23 cellular contexts compared by ENCODE assay signal in the genomic region with DNA sequence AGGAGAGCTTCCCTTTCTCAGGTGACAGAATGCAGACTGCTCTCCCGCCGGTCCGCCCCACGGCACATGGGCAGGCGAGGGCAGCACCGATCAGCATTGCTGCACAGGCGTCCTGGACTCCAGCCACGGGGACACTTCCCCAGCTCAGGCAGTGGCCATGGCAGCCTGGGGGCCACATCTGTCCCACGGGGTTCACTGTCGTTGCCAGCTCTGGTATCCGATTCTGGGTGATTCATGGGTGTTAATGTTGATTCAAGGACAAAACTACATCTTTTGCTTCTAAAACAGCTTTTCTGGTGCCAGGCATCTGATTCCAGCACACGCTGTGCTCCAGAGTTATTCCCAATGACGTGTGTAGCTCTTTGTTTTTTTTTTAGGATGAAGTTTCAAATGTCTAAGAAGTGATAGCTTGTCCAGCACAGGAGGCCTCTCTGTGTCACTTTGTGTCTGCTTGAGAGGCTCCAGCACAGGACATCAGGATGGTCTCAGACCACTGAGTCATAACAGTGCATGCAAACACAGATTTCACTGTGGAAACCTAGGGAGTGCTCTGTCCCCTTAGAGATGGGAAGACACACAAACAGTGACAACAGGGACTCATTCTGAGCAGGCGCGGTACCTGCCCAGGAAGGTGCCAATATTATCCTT.
DNase-seq lines count a peak whose midpoint lies in the region; ATAC-seq and TF ChIP-seq lines count a peak whose summit lies in the region.
"Had no signal": no experiment of that assay in that cellular context is flagged by ENCODE, and none has a peak within 500 bp of the region (broad histone marks: within the 10 kb centered on the region; RNA-seq: fewer than 3 reads in every experiment).

No MANE protein-coding gene starts in this region.

- no peak overlapping the region for H2BK120ac ChIP-seq in neuronal stem cell (ENCODE audit: low read depth, low read length)

- no peak overlapping the region for H3K4ac ChIP-seq in neuronal stem cell (ENCODE audit: low read length)

- H3K9me3 ChIP-seq in neuronal stem cell (replicated peaks in 1 of 2; ENCODE audit: control insufficient read depth in 2 of 2, insufficient read depth in 1 of 2, low read depth in 1 of 2, low read length in 2 of 2): no peaks in the 10 kb centered on the region
- H3K9me3 ChIP-seq in testis: no peaks in the 10 kb centered on the region
- H3K9me3 ChIP-seq: Caco-2, Peyer's patch, SJCRH30 had no signal

- WGBS in neuronal stem cell (ENCODE audit: extremely low coverage in 2 of 2, insufficient read length in 2 of 2, insufficient replicate concordance in 1 of 2), 2 donors: no CpG with 5 or more reads among the region's 15 CpGs
- 41 to 66% methylated on average over 5 to 15 of the region's 15 CpGs for WGBS in testis, 2 donors

- peaks cover 10% of the 10 kb centered on the region for H3K4me1 Mint-ChIP-seq in WTC11
- H3K4me1 Mint-ChIP-seq: neural crest cell, T-cell had no signal

- H2AK5ac ChIP-seq in neuronal stem cell (ENCODE audit: low read depth, low read length): no peak overlapping the region

- no peak overlapping the region for H2BK12ac ChIP-seq in neuronal stem cell (ENCODE audit: low read length)

- no peaks in the 10 kb centered on the region for H3K9me3 Mint-ChIP-seq in WTC11
- H3K9me3 Mint-ChIP-seq: activated CD4-positive, alpha-beta memory T cell treated with anti-CD3 and anti-CD28 coated beads for 36 hours; dendritic cell treated with granulocyte-macrophage colony-stimulating factor and Interleukin-4, amounts not matched to agents 40 ng/mL and 50 ng/mL, for 4 days; neural crest cell; T-cell; type B pancreatic cell had no signal

- DNase-seq in WTC11 (ENCODE audit: low spot score): no peak
- DNase-seq in neuronal stem cell (ENCODE audit: low spot score): no peak
- peak; percentile 67 for DNase-seq in testis
- DNase-seq in T1000 (lab: John Stamatoyannopoulos, UW): no peak
- no peak for DNase-seq in NAMALWA (ENCODE audit: low spot score)
- DNase-seq in GDM1 (lab: John Stamatoyannopoulos, UW): no peak
- DNase-seq: activated CD4-positive, alpha-beta memory T cell treated with anti-CD3 and anti-CD28 coated beads for 36 hours; Caco-2; H9; KG1; NCI-H1436; NCI-H748 treated with DMSO at 0.1 percent for 48 hours; Peyer's patch; SJCRH30; stimulated activated naive CD8-positive, alpha-beta T cell treated with anti-CD3 and anti-CD28 coated beads, Interleukin-15, Interleukin-2, amounts not matched to agents 100 U/mL and 50 U/mL, for 24 hours; T-cell had no signal

- no peak overlapping the region for H4K91ac ChIP-seq in neuronal stem cell (ENCODE audit: low read depth, low read length, poor library complexity)

- H2BK15ac ChIP-seq in neuronal stem cell (ENCODE audit: low read length): no peak overlapping the region

- peak overlapping the region; percentile 67 for H3K9ac ChIP-seq in neuronal stem cell (ENCODE audit: low read depth, low read length, poor library complexity)

- H3K27me3 Mint-ChIP-seq in WTC11 (ENCODE audit: low read depth): peaks cover 11% of the 10 kb centered on the region
- H3K27me3 Mint-ChIP-seq: T-cell had no signal

- no peaks in the 10 kb centered on the region for H3K4me1 ChIP-seq in neuronal stem cell (ENCODE audit: control insufficient read depth in 2 of 2, insufficient read depth in 1 of 2, low read depth in 1 of 2, low read length in 2 of 2)
- H3K4me1 ChIP-seq in testis: peaks cover 12% of the 10 kb centered on the region
- H3K4me1 ChIP-seq: Caco-2, Peyer's patch, SJCRH30 had no signal

- intact Hi-C loops in testis (cut with DNase I; ENCODE audit: low total_unique reads): no loop called here

- no peak overlapping the region for H3K4me3 Mint-ChIP-seq in WTC11
- H3K4me3 Mint-ChIP-seq: activated CD4-positive, alpha-beta memory T cell treated with anti-CD3 and anti-CD28 coated beads for 36 hours; activated naive CD8-positive, alpha-beta T cell; dendritic cell treated with granulocyte-macrophage colony-stimulating factor and Interleukin-4, amounts not matched to agents 40 ng/mL and 50 ng/mL, for 4 days; H9; neural crest cell; T-cell; type B pancreatic cell had no signal

- H3K27ac ChIP-seq in neuronal stem cell (replicated peaks; ENCODE audit: low read length) (no peak overlapping the region), testis (peak overlapping the region; percentile 25 to 69)
- H3K27ac ChIP-seq: C4-2B, Peyer's patch, SJCRH30 had no signal

- no peaks in the 10 kb centered on the region for H3K36me3 Mint-ChIP-seq in WTC11
- H3K36me3 Mint-ChIP-seq: activated CD4-positive, alpha-beta memory T cell treated with anti-CD3 and anti-CD28 coated beads for 36 hours; activated naive CD8-positive, alpha-beta T cell; T-cell; type B pancreatic cell had no signal

- H2AFZ ChIP-seq in neuronal stem cell (ENCODE audit: low read length): no peak overlapping the region

- ATAC-seq in WTC11: no peak
- ATAC-seq in esophagus mucosa: peak; percentile 15
- ATAC-seq: activated CD4-positive, CD25-positive, alpha-beta regulatory T cell treated with anti-CD3 and anti-CD28 coated beads, Interleukin-2, amount 50 U/mL, for 24 hours; stimulated activated naive CD8-positive, alpha-beta T cell treated with anti-CD3 and anti-CD28 coated beads, Interleukin-15, Interleukin-2, amounts not matched to agents 100 U/mL and 50 U/mL, for 24 hours; T-cell had no signal

- H3K27me3 ChIP-seq in neuronal stem cell (ENCODE audit: control insufficient read depth in 3 of 3, insufficient read depth in 3 of 3, low read depth in 1 of 3, low read length in 3 of 3) (no peaks in the 10 kb centered on the region), testis (no peaks in the 10 kb centered on the region)
- H3K27me3 ChIP-seq: Peyer's patch, SJCRH30 had no signal

- H3K79me1 ChIP-seq in neuronal stem cell (ENCODE audit: low read depth, low read length): no peaks in the 10 kb centered on the region

- no peak overlapping the region for H2BK5ac ChIP-seq in neuronal stem cell (ENCODE audit: low read length)

- H3K36me3 ChIP-seq in neuronal stem cell (replicated peaks in 1 of 2; ENCODE audit: control insufficient read depth in 2 of 2, insufficient read depth in 2 of 2, low read length in 2 of 2) (no peaks in the 10 kb centered on the region), testis (ENCODE audit: low read depth, missing control alignments) (no peaks in the 10 kb centered on the region)
- H3K36me3 ChIP-seq: Peyer's patch, SJCRH30 had no signal

- no peak overlapping the region for H3K4me2 ChIP-seq in neuronal stem cell (ENCODE audit: insufficient read depth, low read length, poor library complexity, severe bottlenecking)

- no peak for TF ChIP-seq POLR2A in testis (IDR thresholded peaks at IDR 0.05)

- no peak overlapping the region for H3K4me3 ChIP-seq in neuronal stem cell (ENCODE audit: low read length in 2 of 2)
- H3K4me3 ChIP-seq in testis: no peak overlapping the region
- H3K4me3 ChIP-seq: Peyer's patch, SJCRH30 had no signal

- no peak overlapping the region for H4K8ac ChIP-seq in neuronal stem cell (ENCODE audit: low read depth, low read length)

- peak overlapping the region; percentile 65 for H3K18ac ChIP-seq in neuronal stem cell (ENCODE audit: low read length)

- peak overlapping the region; percentile 82 for H3K23ac ChIP-seq in neuronal stem cell (ENCODE audit: low read depth, low read length, poor library complexity)

- TF ChIP-seq CTCF in WTC11 (IDR thresholded peaks at IDR 0.05): no peak
- no peak for TF ChIP-seq CTCF in testis (IDR thresholded peaks at IDR 0.05)

- peak overlapping the region; percentile 64 for H3K14ac ChIP-seq in neuronal stem cell (ENCODE audit: low read length)

- CTCF ChIA-PET in WTC11 (lab: Charles Lee): interaction anchor here (1.0 to 1.3 kb wide), 4 partner anchors 30 to 165 kb away, joined by 3 to 5 read pairs (median 4); no protein-coding TSS in a partner anchor

- POLR2A ChIA-PET in WTC11 (lab: Charles Lee): interaction anchor here (0.6 kb wide), 1 partner anchor 11 kb away, joined by 3 read pairs; no protein-coding TSS in a partner anchor

- peak overlapping the region; percentile 45; the same call in 1 of the 2 replicates for H3K27ac Mint-ChIP-seq in WTC11
- H3K27ac Mint-ChIP-seq: activated CD4-positive, alpha-beta memory T cell treated with anti-CD3 and anti-CD28 coated beads for 36 hours; activated naive CD8-positive, alpha-beta T cell; dendritic cell treated with granulocyte-macrophage colony-stimulating factor and Interleukin-4, amounts not matched to agents 40 ng/mL and 50 ng/mL, for 4 days; H9; T-cell; type B pancreatic cell had no signal

TF ChIP-seq in WTC11, 78 proteins besides CTCF, POLR2A, EP300 and RAD21:
- TF ChIP-seq, protein P1, sequence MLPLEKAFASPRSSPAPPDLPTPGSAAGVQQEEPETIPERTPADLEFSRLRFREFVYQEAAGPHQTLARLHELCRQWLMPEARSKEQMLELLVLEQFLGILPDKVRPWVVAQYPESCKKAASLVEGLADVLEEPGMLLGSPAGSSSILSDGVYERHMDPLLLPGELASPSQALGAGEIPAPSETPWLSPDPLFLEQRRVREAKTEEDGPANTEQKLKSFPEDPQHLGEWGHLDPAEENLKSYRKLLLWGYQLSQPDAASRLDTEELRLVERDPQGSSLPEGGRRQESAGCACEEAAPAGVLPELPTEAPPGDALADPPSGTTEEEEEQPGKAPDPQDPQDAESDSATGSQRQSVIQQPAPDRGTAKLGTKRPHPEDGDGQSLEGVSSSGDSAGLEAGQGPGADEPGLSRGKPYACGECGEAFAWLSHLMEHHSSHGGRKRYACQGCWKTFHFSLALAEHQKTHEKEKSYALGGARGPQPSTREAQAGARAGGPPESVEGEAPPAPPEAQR (CRISPR knock-in tag; IDR thresholded peaks at IDR 0.05): no peak
- TF ChIP-seq ELF4 (CRISPR knock-in tag; IDR thresholded peaks at IDR 0.05; ENCODE audit: low read depth) (no peak), PRRX2 (CRISPR knock-in tag; IDR thresholded peaks at IDR 0.05) (no peak), RELA (CRISPR knock-in tag; IDR thresholded peaks at IDR 0.05; ENCODE audit: borderline replicate concordance) (no peak), ETV6 (CRISPR knock-in tag; IDR thresholded peaks at IDR 0.05) (no peak), KAT7 (CRISPR knock-in tag; IDR thresholded peaks at IDR 0.05; ENCODE audit: borderline replicate concordance) (no peak)
